1 cellular context compared by ENCODE assay signal in genomic region chr14:21097616-21098133, GRCh38.
TF ChIP-seq lines count a peak whose summit lies in the region.

No MANE protein-coding gene starts in this region.

TF ChIP-seq in liver, 16 proteins besides CTCF, POLR2A, EP300 and RAD21 (continued from another document):
- TF ChIP-seq ATF3 (IDR thresholded peaks at IDR 0.05) (no peak), RXRA (IDR thresholded peaks at IDR 0.05) (no peak), SP1 (IDR thresholded peaks at IDR 0.05) (no peak), TAF1 (conservative IDR thresholded peaks at IDR 0.05) (no peak), HNF4G (IDR thresholded peaks at IDR 0.05) (no peak), FOXA1 (IDR thresholded peaks at IDR 0.05) (no peak), FOXA2 (IDR thresholded peaks at IDR 0.05) (no peak), JUND (IDR thresholded peaks at IDR 0.05) (no peak), GABPA (IDR thresholded peaks at IDR 0.05 in 1 of 2, conservative IDR thresholded peaks at IDR 0.05 in 1 of 2) (no peak)
